7 cellular contexts compared by ENCODE assay signal in the genomic region with DNA sequence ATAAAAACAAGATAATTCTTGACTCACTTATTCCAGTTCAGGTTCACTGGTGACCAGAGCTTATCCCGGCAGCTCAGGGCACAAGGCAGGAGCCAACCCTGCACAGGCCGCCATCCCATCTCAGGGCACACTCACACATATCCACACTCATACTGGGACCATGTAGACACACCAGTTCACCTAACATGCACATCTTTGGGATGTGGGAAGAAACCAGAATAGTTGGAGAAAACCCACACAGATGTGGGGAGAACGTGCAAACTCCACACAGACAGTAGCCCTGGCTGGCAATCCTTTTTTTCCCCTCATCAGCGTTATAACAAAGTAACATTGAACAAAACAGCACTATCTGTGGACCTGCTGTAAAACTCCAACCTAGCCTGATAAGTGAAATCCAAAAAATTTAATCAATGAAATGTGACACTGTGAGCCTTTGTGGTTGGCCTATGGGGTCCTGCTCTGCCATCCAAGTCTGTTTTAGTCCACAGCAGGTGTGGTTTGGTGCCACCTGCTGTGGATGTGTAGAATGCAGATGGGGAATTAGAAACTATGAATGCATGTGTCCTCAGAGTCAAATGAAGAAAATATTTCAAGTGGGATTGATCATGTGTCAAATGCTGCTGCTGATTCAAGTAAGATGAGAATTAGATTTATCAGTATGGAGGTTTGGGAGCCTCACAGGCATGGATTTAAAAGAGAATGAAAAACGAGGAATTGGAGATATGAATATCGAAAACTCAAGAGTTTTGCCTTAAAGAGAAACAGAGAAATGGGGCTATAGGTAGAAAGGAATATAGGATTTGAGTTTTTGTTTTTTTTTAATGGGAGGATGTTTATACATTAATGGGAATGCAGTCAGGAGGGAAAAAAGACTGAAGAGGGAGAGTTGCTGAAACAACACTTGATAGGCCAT. TPM values are rescaled to one million over a fixed set of nuclear protein-coding genes. Genes with fewer than 3 reads are reported as not detected.
DNase-seq lines count a peak whose midpoint lies in the region; ATAC-seq, FAIRE-seq and TF ChIP-seq lines count a peak whose summit lies in the region.

No MANE protein-coding gene starts in this region.

- dilution Hi-C loops in keratinocyte (cut with MboI; ENCODE audit: extremely low pct_ligation_motif_present, low sequenced_read_pairs): no loop called here

- H3K4me1 ChIP-seq in keratinocyte (ENCODE audit: control insufficient read depth, extremely low read depth, insufficient read depth, low read length): no peaks in the 10 kb centered on the region

- no peak overlapping the region for H3K27ac ChIP-seq in brain microvascular endothelial cell
- no peak overlapping the region for H3K27ac ChIP-seq in keratinocyte (ENCODE audit: control insufficient read depth, insufficient read depth, low read length)

- H3K9me1 ChIP-seq in keratinocyte (ENCODE audit: control insufficient read depth, extremely low read depth, insufficient read depth, low read length): no peaks in the 10 kb centered on the region

- no peaks in the 10 kb centered on the region for H3K9me3 Mint-ChIP-seq in T-cell

- POLR2A ChIA-PET in T-cell (lab: Charles Lee): no interaction called here

- H3K27me3 ChIP-seq in brain microvascular endothelial cell (replicated peaks) (no peaks in the 10 kb centered on the region), keratinocyte (ENCODE audit: control insufficient read depth, extremely low read depth, insufficient read depth, low read length) (no peaks in the 10 kb centered on the region)

- H3K4me2 ChIP-seq in keratinocyte (ENCODE audit: control insufficient read depth, extremely low read depth, insufficient read depth, low read depth, low read length): no peak overlapping the region

- no peak overlapping the region for H3K9ac ChIP-seq in keratinocyte (ENCODE audit: control insufficient read depth, extremely low read depth, insufficient read depth, low read length)

- peaks cover 50% of the 10 kb centered on the region for H3K36me3 Mint-ChIP-seq in T-cell

- no peaks in the 10 kb centered on the region for H4K20me1 ChIP-seq in keratinocyte (ENCODE audit: control insufficient read depth, extremely low read depth, insufficient read depth, low read length)

- ATAC-seq in GM21528 (IDR thresholded peaks at IDR 0.05; ENCODE audit: low FRiP score, unreplicated experiment) (peak; percentile 60), T-cell (replicated peaks in 1 of 4) (peak; percentile 56 to 73 (median 64))

- CTCF ChIA-PET in T-cell (lab: Charles Lee): interaction anchor here in 1 of 2 donors (1.2 kb wide), 1 partner anchor 15 kb away, joined by 5 read pairs; no protein-coding TSS in a partner anchor

- peak overlapping the region; percentile 15 to 57 for H3K27ac Mint-ChIP-seq in T-cell

- H2AFZ ChIP-seq in keratinocyte (ENCODE audit: control insufficient read depth, low read length): no peak overlapping the region

- DNase-seq in GF-D8 (lab: John Stamatoyannopoulos, UW): peak; percentile 1
- DNase-seq in LNCaP clone FGC (ENCODE audit: low read depth): no peak
- peak in 31 of 34 experiments; percentile 0 to 48 (median 24) for DNase-seq in T-cell
- peak; percentile 34 for DNase-seq in brain microvascular endothelial cell
- DNase-seq in keratinocyte (ENCODE audit: low read depth, low spot score): no peak
- peak; percentile 6 to 21 (median 21) for DNase-seq in stimulated activated CD4-positive, alpha-beta T cell treated with anti-CD3 and anti-CD28 coated beads, TNF-alpha, amount 100 ng/mL, for 24 hours (ENCODE audit: low read depth in 3 of 3)

- peak; percentile 57 for FAIRE-seq in keratinocyte (lab: Jason Lieb, UNC)

- H3K27me3 Mint-ChIP-seq in T-cell: no peaks in the 10 kb centered on the region

- peaks cover 0 to 5% (median 4%) of the 10 kb centered on the region in 3 donors for H3K4me1 Mint-ChIP-seq in T-cell

- H3K9me3 ChIP-seq in keratinocyte (ENCODE audit: control insufficient read depth, low read depth, low read length): no peaks in the 10 kb centered on the region

- peak; percentile 73 for TF ChIP-seq CTCF in LNCaP clone FGC (IDR thresholded peaks at IDR 0.05; ENCODE audit: control insufficient read depth, extremely low read depth, insufficient read depth)
- TF ChIP-seq CTCF in brain microvascular endothelial cell (IDR thresholded peaks at IDR 0.05; ENCODE audit: low read depth, low read length, missing control alignments): peak; percentile 81
- TF ChIP-seq CTCF in keratinocyte (optimal IDR thresholded peaks at IDR 0.05 in 1 of 3, IDR thresholded peaks at IDR 0.05 in 1 of 3, conservative IDR thresholded peaks at IDR 0.05 in 1 of 3; ENCODE audit: extremely low read depth in 1 of 3, insufficient read depth in 2 of 3, low read length in 3 of 3): peak; percentile 60 to 77 (median 77)

- H3K79me2 ChIP-seq in keratinocyte (ENCODE audit: control insufficient read depth, insufficient read depth, low read length): no peaks in the 10 kb centered on the region

- no peak overlapping the region for H3K4me3 Mint-ChIP-seq in T-cell

- H3K36me3 ChIP-seq in brain microvascular endothelial cell (replicated peaks) (peaks cover 49% of the 10 kb centered on the region), keratinocyte (ENCODE audit: control insufficient read depth in 2 of 2, extremely low read depth in 1 of 2, insufficient read depth in 2 of 2, low read length in 2 of 2) (peaks cover 20 to 23% of the 10 kb centered on the region in 2 experiments)

- H3K4me3 ChIP-seq in LNCaP clone FGC (ENCODE audit: low read depth, low read length): no peak overlapping the region
- no peak overlapping the region for H3K4me3 ChIP-seq in brain microvascular endothelial cell (ENCODE audit: low read depth, low read length)
- no peak overlapping the region for H3K4me3 ChIP-seq in keratinocyte (ENCODE audit: control insufficient read depth in 2 of 3, extremely low read depth in 1 of 3, insufficient read depth in 2 of 3, low read depth in 1 of 3, low read length in 3 of 3)

- in situ Hi-C loops in brain microvascular endothelial cell (cut with HindIII; ENCODE audit: low pct_ligation_motif_present, low sequenced_read_pairs): no loop called here

RNA-seq across cellular contexts. Expression of a gene that starts 47.0 kb away (rescaled TPM):
- 100 to 1,000 TPM in 1 of 5 donors, 10 to 100 TPM in 4; 67.4 to 103 (median 80.1) TPM for total RNA-seq in T-cell
- 168 to 260 TPM (median 219 TPM) in 3 replicates for polyA plus RNA-seq in keratinocyte
- 138 TPM for polyA plus RNA-seq in keratinocyte (2011; ENCODE audit: low read depth)
- 203 and 359 TPM in 2 replicates for polyA plus RNA-seq in keratinocyte (2011; cell fraction: cytosol; rRNA removed)
- polyA plus RNA-seq in keratinocyte (2011; cell fraction: nucleus; rRNA removed): 230 and 294 TPM in 2 replicates
- polyA plus RNA-seq in keratinocyte (2012; ENCODE audit: low replicate concordance): 186 and 192 TPM in 2 replicates
- polyA minus RNA-seq in keratinocyte: 8.8 to 123 TPM (median 69.9 TPM) in 3 replicates
- polyA minus RNA-seq in keratinocyte (2011; cell fraction: cytosol; rRNA and poly(A)+ RNA removed): 138 TPM
- polyA minus RNA-seq in keratinocyte (2011; cell fraction: nucleus; rRNA and poly(A)+ RNA removed): 92.7 and 216 TPM in 2 replicates

Comparison
In these comparisons a context has a peak if more than half of its experiments do, and no peak if none do; other contexts are left out.
1. DNase-seq: peak in GF-D8 (single experiment), T-cell (31 of 34), brain microvascular endothelial cell (single experiment) and stimulated activated CD4-positive, alpha-beta T cell treated with anti-CD3 and anti-CD28 coated beads, TNF-alpha, amount 100 ng/mL, for 24 hours (3 of 3); none in LNCaP clone FGC (single experiment) and keratinocyte (single experiment).
2. Peak in every context shown above with its lines, with median percentiles within 50 percentile points of each other: CTCF ChIP-seq.